Comparison of ENCODE assay signal across 13 cellular contexts in genomic region chr9:129763235-129763917, GRCh38. TPM values are rescaled to one million over a fixed set of nuclear protein-coding genes. Genes with fewer than 3 reads are reported as not detected.
A peak's percentile ranks its signal among the peaks of the same experiment; 100 is the strongest.
DNase-seq lines count a peak whose midpoint lies in the region; ATAC-seq and TF ChIP-seq lines count a peak whose summit lies in the region.
"Had no signal": no experiment of that assay in that cellular context is flagged by ENCODE, and none has a peak within 500 bp of the region (broad histone marks: within the 10 kb centered on the region; RNA-seq: fewer than 3 reads in every experiment).

No MANE protein-coding gene starts in this region.

- H2AFZ ChIP-seq in neuronal stem cell (ENCODE audit: low read length) (no peak overlapping the region), H9 (ENCODE audit: low read length) (no peak overlapping the region)

- 75% methylated on average over 6 of the region's 6 CpGs for WGBS in esophagus muscularis mucosa
- WGBS in neuronal stem cell (ENCODE audit: extremely low coverage in 2 of 2, insufficient read length in 2 of 2, insufficient replicate concordance in 1 of 2), 2 donors = no CpG with 5 or more reads among the region's 6 CpGs
- WGBS in right lobe of liver (ENCODE audit: insufficient coverage, low coverage, low lambda C conversion rate, missing lambda C conversion rate) = 66% methylated on average over 6 of the region's 6 CpGs
- WGBS in H9 (ENCODE audit: extremely low coverage, insufficient read length, low lambda C conversion rate) = no CpG with 5 or more reads among the region's 6 CpGs

- H2AK5ac ChIP-seq in neuronal stem cell (ENCODE audit: low read depth, low read length) (no peak overlapping the region), H9 (ENCODE audit: insufficient read length, low read length) (no peak overlapping the region)

- H3K27ac ChIP-seq in esophagus muscularis mucosa (replicated peaks in 1 of 4) = peak overlapping the region; percentile 33 to 73 (median 56)
- no peak overlapping the region for H3K27ac ChIP-seq in neuronal stem cell (replicated peaks; ENCODE audit: low read length)
- H3K27ac ChIP-seq in right lobe of liver = no peak overlapping the region
- no peak overlapping the region for H3K27ac ChIP-seq in H9 (ENCODE audit: insufficient read length, low read depth, low read length)

- no peak overlapping the region for H4K5ac ChIP-seq in H9 (ENCODE audit: insufficient read length, low read depth, low read length)

- H3K27me3 Mint-ChIP-seq in H9 (ENCODE audit: low read depth) = no peaks in the 10 kb centered on the region
- H3K27me3 Mint-ChIP-seq: activated naive CD8-positive, alpha-beta T cell had no signal

- no peak overlapping the region for H3K9ac ChIP-seq in neuronal stem cell (ENCODE audit: low read depth, low read length, poor library complexity)
- no peak overlapping the region for H3K9ac ChIP-seq in H9 (ENCODE audit: extremely low read depth, insufficient read length, low read length)
- H3K9ac ChIP-seq: SK-N-SH had no signal

- H2BK12ac ChIP-seq in neuronal stem cell (ENCODE audit: low read length) (no peak overlapping the region), H9 (ENCODE audit: insufficient read length, low read depth, low read length) (no peak overlapping the region)

- H4K20me1 ChIP-seq in H9 (ENCODE audit: control insufficient read depth, insufficient read depth, insufficient read length) = no peaks in the 10 kb centered on the region

- intact Hi-C loops in Right ventricle myocardium superior (cut with DNase I) = no loop called here
- intact Hi-C loops in cardiac septum (cut with DNase I) = loop anchor here (2.0 kb wide), 1 partner anchor 13 kb away; no protein-coding TSS in a partner anchor
- intact Hi-C loops in esophagus muscularis mucosa (cut with DNase I) = no loop called here
- intact Hi-C loops in right lobe of liver (cut with DNase I) = no loop called here

- no peaks in the 10 kb centered on the region for H3K79me1 ChIP-seq in neuronal stem cell (ENCODE audit: low read depth, low read length)
- H3K79me1 ChIP-seq in H9 (ENCODE audit: insufficient read depth, low read depth, low read length, poor library complexity, severe bottlenecking) = no peaks in the 10 kb centered on the region

- H3T11ph ChIP-seq in H9 (ENCODE audit: low read length) = no peak overlapping the region

- H3K9me3 Mint-ChIP-seq in H9 = no peaks in the 10 kb centered on the region
- H3K9me3 Mint-ChIP-seq: memory B cell; stimulated activated naive CD8-positive, alpha-beta T cell treated with anti-CD3 and anti-CD28 coated beads, Interleukin-15, amount 100 ng/mL, for 72 hours had no signal

- no peak overlapping the region for H3K23ac ChIP-seq in neuronal stem cell (ENCODE audit: low read depth, low read length, poor library complexity)
- no peak overlapping the region for H3K23ac ChIP-seq in H9 (ENCODE audit: insufficient read length, low read depth, low read length)

- H2BK5ac ChIP-seq in neuronal stem cell (ENCODE audit: low read length) (no peak overlapping the region), H9 (ENCODE audit: insufficient read length, low read length) (no peak overlapping the region)

- in situ Hi-C loops in G401 (cut with HindIII; ENCODE audit: low sequenced_read_pairs) = no loop called here

- H3K79me2 ChIP-seq in H9 (ENCODE audit: insufficient read depth, low read length) = no peaks in the 10 kb centered on the region

- H2BK15ac ChIP-seq in neuronal stem cell (ENCODE audit: low read length) (no peak overlapping the region), H9 (ENCODE audit: low read depth, low read length) (no peak overlapping the region)

- no peak for DNase-seq in Right ventricle myocardium superior
- DNase-seq in cardiac septum (ENCODE audit: low spot score) = no peak
- DNase-seq in esophagus muscularis mucosa (ENCODE audit: extremely low spot score) = no peak
- no peak for DNase-seq in neuronal stem cell (ENCODE audit: low spot score)
- DNase-seq in HuH-7.5 (ENCODE audit: low spot score) = no peak
- DNase-seq in G401 (ENCODE audit: low spot score) = no peak
- DNase-seq in right lobe of liver = no peak
- no peak for DNase-seq in H9
- DNase-seq: activated CD4-positive, alpha-beta T cell treated with anti-CD3 and anti-CD28 coated beads, Interleukin-2, amount 50 U/mL, for 48 hours; SK-N-SH; stimulated activated naive CD8-positive, alpha-beta T cell treated with anti-CD3 and anti-CD28 coated beads, Interleukin-15, amount 100 ng/mL, for 72 hours had no signal

- TF ChIP-seq POLR2A in esophagus muscularis mucosa (IDR thresholded peaks at IDR 0.05; ENCODE audit: low read depth) (no peak), right lobe of liver (IDR thresholded peaks at IDR 0.05) (no peak)

- ATAC-seq in Right ventricle myocardium superior (ENCODE audit: poor library complexity) (peak; percentile 68), right lobe of liver (no peak)
- ATAC-seq: stimulated activated naive CD8-positive, alpha-beta T cell treated with anti-CD3 and anti-CD28 coated beads, Interleukin-15, amount 100 ng/mL, for 72 hours had no signal

- H3K27ac Mint-ChIP-seq in H9 = peak overlapping the region in 1 of 3 experiments; percentile 25; a peak in 1 of 7 replicates
- H3K27ac Mint-ChIP-seq: activated naive CD8-positive, alpha-beta T cell; memory B cell; stimulated activated naive CD8-positive, alpha-beta T cell treated with anti-CD3 and anti-CD28 coated beads, Interleukin-15, amount 100 ng/mL, for 72 hours had no signal

- no peak overlapping the region for H2BK20ac ChIP-seq in H9 (ENCODE audit: low read depth, low read length, poor library complexity, severe bottlenecking)

- H3K4me3 ChIP-seq in esophagus muscularis mucosa (no peak overlapping the region), neuronal stem cell (ENCODE audit: low read length in 2 of 2) (no peak overlapping the region), right lobe of liver (no peak overlapping the region)

- TF ChIP-seq EP300 in esophagus muscularis mucosa (IDR thresholded peaks at IDR 0.05) = no peak

- H3K23me2 ChIP-seq in H9 (ENCODE audit: insufficient read length, low read depth, low read length, poor library complexity, severe bottlenecking) = no peaks in the 10 kb centered on the region

- no peak overlapping the region for H3K4me2 ChIP-seq in neuronal stem cell (ENCODE audit: insufficient read depth, low read length, poor library complexity, severe bottlenecking)
- no peak overlapping the region for H3K4me2 ChIP-seq in H9 (ENCODE audit: insufficient read depth, insufficient read length, low read length)
- H3K4me2 ChIP-seq: SK-N-SH had no signal

- no peaks in the 10 kb centered on the region for H3K9me3 ChIP-seq in esophagus muscularis mucosa
- H3K9me3 ChIP-seq in neuronal stem cell (replicated peaks in 1 of 2; ENCODE audit: control insufficient read depth in 2 of 2, insufficient read depth in 1 of 2, low read depth in 1 of 2, low read length in 2 of 2) = no peaks in the 10 kb centered on the region
- H3K9me3 ChIP-seq in right lobe of liver = no peaks in the 10 kb centered on the region
- no peaks in the 10 kb centered on the region for H3K9me3 ChIP-seq in H9 (ENCODE audit: control insufficient read depth, low read depth, low read length)
- H3K9me3 ChIP-seq: SK-N-SH had no signal

- no peak overlapping the region for H3K56ac ChIP-seq in H9 (ENCODE audit: insufficient read length, low read depth, low read length)

- H3K36me3 ChIP-seq in esophagus muscularis mucosa = no peaks in the 10 kb centered on the region
- no peaks in the 10 kb centered on the region for H3K36me3 ChIP-seq in neuronal stem cell (replicated peaks in 1 of 2; ENCODE audit: control insufficient read depth in 2 of 2, insufficient read depth in 2 of 2, low read length in 2 of 2)
- H3K36me3 ChIP-seq in right lobe of liver = no peaks in the 10 kb centered on the region

- H4K91ac ChIP-seq in neuronal stem cell (ENCODE audit: low read depth, low read length, poor library complexity) = no peak overlapping the region
- H4K91ac ChIP-seq in H9 (ENCODE audit: insufficient read length, low read depth, low read length) = no peak overlapping the region

- peaks cover 0 to 4% (median 0%) of the 10 kb centered on the region in 4 donors for H3K27me3 ChIP-seq in esophagus muscularis mucosa
- peaks cover 0 to 4% (median 0%) of the 10 kb centered on the region in 3 experiments for H3K27me3 ChIP-seq in neuronal stem cell (ENCODE audit: control insufficient read depth in 3 of 3, insufficient read depth in 3 of 3, low read depth in 1 of 3, low read length in 3 of 3)
- no peaks in the 10 kb centered on the region for H3K27me3 ChIP-seq in right lobe of liver
- H3K27me3 ChIP-seq in H9 (ENCODE audit: insufficient read depth, low read length) = no peaks in the 10 kb centered on the region

- H4K8ac ChIP-seq in neuronal stem cell (ENCODE audit: low read depth, low read length) = no peak overlapping the region
- H4K8ac ChIP-seq in H9 (replicated peaks; ENCODE audit: insufficient read length, low read depth, low read length) = no peak overlapping the region

- no peak for TF ChIP-seq CTCF in esophagus muscularis mucosa (IDR thresholded peaks at IDR 0.05)
- no peak for TF ChIP-seq CTCF in right lobe of liver (IDR thresholded peaks at IDR 0.05)
- TF ChIP-seq CTCF in H9 (conservative IDR thresholded peaks at IDR 0.05) = no peak

- H3K4ac ChIP-seq in neuronal stem cell (ENCODE audit: low read length) (no peak overlapping the region), H9 (ENCODE audit: low read depth, low read length) (no peak overlapping the region)

- H3K4me3 Mint-ChIP-seq in H9 = no peak overlapping the region
- H3K4me3 Mint-ChIP-seq: activated naive CD8-positive, alpha-beta T cell; memory B cell; stimulated activated naive CD8-positive, alpha-beta T cell treated with anti-CD3 and anti-CD28 coated beads, Interleukin-15, amount 100 ng/mL, for 72 hours had no signal

- H3K4me1 Mint-ChIP-seq in H9 = peaks cover 6 to 10% of the 10 kb centered on the region in 2 experiments; a peak in 3 of 4 replicates
- H3K4me1 Mint-ChIP-seq: memory B cell had no signal

- no peak overlapping the region for H2BK120ac ChIP-seq in neuronal stem cell (ENCODE audit: low read depth, low read length)
- H2BK120ac ChIP-seq in H9 (ENCODE audit: low read depth, low read length, poor library complexity, severe bottlenecking) = no peak overlapping the region

- H3K14ac ChIP-seq in neuronal stem cell (ENCODE audit: low read length) (no peak overlapping the region), H9 (ENCODE audit: insufficient read depth, low read length) (no peak overlapping the region)

- no peaks in the 10 kb centered on the region for H3K36me3 Mint-ChIP-seq in H9 (ENCODE audit: insufficient read depth in 1 of 3, low read depth in 3 of 3)
- H3K36me3 Mint-ChIP-seq: activated naive CD8-positive, alpha-beta T cell; memory B cell had no signal

- H3K18ac ChIP-seq in neuronal stem cell (ENCODE audit: low read length) (peak overlapping the region; percentile 16), H9 (ENCODE audit: insufficient read length, low read depth, low read length) (no peak overlapping the region)

- peaks cover 4 to 28% (median 19%) of the 10 kb centered on the region in 4 donors for H3K4me1 ChIP-seq in esophagus muscularis mucosa
- peaks cover 0 to 4% of the 10 kb centered on the region in 2 donors for H3K4me1 ChIP-seq in neuronal stem cell (ENCODE audit: control insufficient read depth in 2 of 2, insufficient read depth in 1 of 2, low read depth in 1 of 2, low read length in 2 of 2)
- no peaks in the 10 kb centered on the region for H3K4me1 ChIP-seq in right lobe of liver
- no peaks in the 10 kb centered on the region; the same call in 1 of the 2 replicates for H3K4me1 ChIP-seq in H9 (ENCODE audit: insufficient read depth, low read length)

RNA-seq across cellular contexts. Expression of gene PTGES, which starts 10.5 kb away (rescaled TPM):
- total RNA-seq in Right ventricle myocardium superior = 4.5 TPM
- 1.1 TPM for total RNA-seq in cardiac septum
- 1 to 10 TPM; 1.7 to 4.6 (median 4.3) TPM for total RNA-seq in esophagus muscularis mucosa
- 4.1 TPM for polyA plus RNA-seq in neuronal stem cell (2013, experiment 1 of 2)
- polyA plus RNA-seq in neuronal stem cell (2013, experiment 2 of 2) = 4.1 TPM
- total RNA-seq in G401 (2014; rRNA removed; shearing (Covaris generic)) = 2.5 and 4.8 TPM in 2 replicates
- total RNA-seq in right lobe of liver = under 1 TPM in 2 of 6 experiments, not detected in 4; 0.15 to 0.24 TPM
- total RNA-seq in H9 (2021) = 1.6 and 2.4 TPM in 2 replicates

RNA-seq across cellular contexts. Expression of gene TOR1B, which starts 39.6 kb away (rescaled TPM):
- 10.0 TPM for total RNA-seq in Right ventricle myocardium superior
- total RNA-seq in cardiac septum = 10.1 TPM
- total RNA-seq in esophagus muscularis mucosa = 10 to 100 TPM; 24.5 to 29.0 (median 26.0) TPM
- polyA plus RNA-seq in neuronal stem cell (2013, experiment 1 of 2) = 7.8 TPM
- polyA plus RNA-seq in neuronal stem cell (2013, experiment 2 of 2) = 9.0 TPM
- 16.5 and 16.7 TPM in 2 replicates for total RNA-seq in G401 (2014; rRNA removed; shearing (Covaris generic))
- total RNA-seq in right lobe of liver = 10 to 100 TPM; 16.1 to 30.7 (median 18.9) TPM
- total RNA-seq in H9 (2021) = 18.1 and 18.7 TPM in 2 replicates

Comparison
In these comparisons a context has a peak if more than half of its experiments do, and no peak if none do; other contexts are left out.
1. H3K27ac ChIP-seq: peak in esophagus muscularis mucosa (4 of 4); none in neuronal stem cell (single experiment), right lobe of liver (0 of 3) and H9 (single experiment).